Comparison of ENCODE assay signal across 29 cellular contexts in genomic region chr4:123198706-123199105, GRCh38.
"Had no signal": no experiment of that assay in that cellular context is flagged by ENCODE, and none has a peak within 500 bp of the region (broad histone marks: within the 10 kb centered on the region; RNA-seq: fewer than 3 reads in every experiment).

No MANE protein-coding gene starts in this region.

- H3K27ac ChIP-seq: body of pancreas, parathyroid adenoma, spleen, testis, transverse colon had no signal

- H3K4me1 Mint-ChIP-seq: activated CD4-positive, alpha-beta memory T cell treated with anti-CD3 and anti-CD28 coated beads, Interleukin-2, amount 10 ng/mL, durations not matched to agents 7 days and 5 days; activated CD4-positive, alpha-beta T cell treated with anti-CD3 and anti-CD28 coated beads, Interleukin-2, amount 10 ng/mL, durations not matched to agents 7 days and 5 days; activated naive CD4-positive, alpha-beta T cell treated with anti-CD3 and anti-CD28 coated beads, Interleukin-2, amount 10 ng/mL, durations not matched to agents 7 days and 5 days; activated naive CD8-positive, alpha-beta T cell treated with anti-CD3 and anti-CD28 coated beads, Interleukin-2, amount 10 ng/mL, durations not matched to agents 7 days and 5 days; immature natural killer cell; naive B cell; T-helper 17 cell had no signal

- ATAC-seq: body of pancreas; effector memory CD8-positive, alpha-beta T cell; right cardiac atrium; stimulated activated naive CD8-positive, alpha-beta T cell treated with anti-CD3 and anti-CD28 coated beads, Interleukin-15, Interleukin-2, amounts not matched to agents 100 U/mL and 50 U/mL, for 24 hours; T-helper 17 cell had no signal

- H3K4me3 ChIP-seq: body of pancreas, spleen, testis, transverse colon had no signal

- H3K36me3 ChIP-seq: spleen, transverse colon had no signal

- H3K4me3 Mint-ChIP-seq: activated CD4-positive, alpha-beta memory T cell treated with anti-CD3 and anti-CD28 coated beads, Interleukin-2, amount 10 ng/mL, durations not matched to agents 7 days and 5 days; activated CD4-positive, alpha-beta T cell treated with anti-CD3 and anti-CD28 coated beads, Interleukin-2, amount 10 ng/mL, durations not matched to agents 7 days and 5 days; activated naive CD4-positive, alpha-beta T cell treated with anti-CD3 and anti-CD28 coated beads, Interleukin-2, amount 10 ng/mL, durations not matched to agents 7 days and 5 days; activated naive CD8-positive, alpha-beta T cell treated with anti-CD3 and anti-CD28 coated beads, Interleukin-2, amount 10 ng/mL, durations not matched to agents 7 days and 5 days; activated T-cell treated with anti-CD3 and anti-CD28 coated beads, Interleukin-2, amount 50 U/mL, for 24 hours; effector memory CD8-positive, alpha-beta T cell; immature natural killer cell; mesothelial cell of epicardium; naive B cell; T-helper 17 cell had no signal

- DNase-seq: activated CD4-positive, alpha-beta memory T cell treated with anti-CD3 and anti-CD28 coated beads, Interleukin-2, amount 10 ng/mL, durations not matched to agents 7 days and 5 days; activated CD4-positive, alpha-beta T cell treated with anti-CD3 and anti-CD28 coated beads for 1 hour; activated CD4-positive, alpha-beta T cell treated with anti-CD3 and anti-CD28 coated beads, Interleukin-2, amount 10 ng/mL, durations not matched to agents 7 days and 5 days; activated CD8-positive, alpha-beta memory T cell treated with anti-CD3 and anti-CD28 coated beads, Interleukin-2, amount 50 U/mL, for 48 hours; activated gamma-delta T cell; activated naive CD4-positive, alpha-beta T cell treated with anti-CD3 and anti-CD28 coated beads, Interleukin-2, amount 10 ng/mL, durations not matched to agents 7 days and 5 days; activated naive CD8-positive, alpha-beta T cell treated with anti-CD3 and anti-CD28 coated beads, Interleukin-2, amount 10 ng/mL, durations not matched to agents 7 days and 5 days; activated T-cell treated with anti-CD3 and anti-CD28 coated beads, Interleukin-2, amount 50 U/mL, for 24 hours; amygdala; body of pancreas; cerebellar nuclear complex; cortex of kidney; effector memory CD8-positive, alpha-beta T cell; erythroblast; foreskin fibroblast; head of caudate nucleus; hypothalamus; immature natural killer cell; naive B cell; right cardiac atrium; spleen; stimulated activated CD4-positive, alpha-beta T cell treated with anti-CD3 and anti-CD28 coated beads, Interleukin-2, amount 100 ng/mL, for 48 hours; stimulated activated naive CD8-positive, alpha-beta T cell treated with anti-CD3 and anti-CD28 coated beads, Interleukin-15, Interleukin-2, amounts not matched to agents 100 U/mL and 50 U/mL, for 24 hours; T-helper 17 cell; T1000; testis; transverse colon had no signal

- H3K4me1 ChIP-seq: body of pancreas, parathyroid adenoma, spleen, transverse colon had no signal

- H3K9me3 ChIP-seq: body of pancreas, spleen, testis, transverse colon had no signal

- H3K27ac Mint-ChIP-seq: activated CD4-positive, alpha-beta memory T cell treated with anti-CD3 and anti-CD28 coated beads, Interleukin-2, amount 10 ng/mL, durations not matched to agents 7 days and 5 days; activated CD4-positive, alpha-beta T cell treated with anti-CD3 and anti-CD28 coated beads, Interleukin-2, amount 10 ng/mL, durations not matched to agents 7 days and 5 days; activated naive CD4-positive, alpha-beta T cell treated with anti-CD3 and anti-CD28 coated beads, Interleukin-2, amount 10 ng/mL, durations not matched to agents 7 days and 5 days; activated naive CD8-positive, alpha-beta T cell treated with anti-CD3 and anti-CD28 coated beads, Interleukin-2, amount 10 ng/mL, durations not matched to agents 7 days and 5 days; activated T-cell treated with anti-CD3 and anti-CD28 coated beads, Interleukin-2, amount 50 U/mL, for 24 hours; effector memory CD8-positive, alpha-beta T cell; immature natural killer cell; mesothelial cell of epicardium; T-helper 17 cell had no signal

- H3K27me3 Mint-ChIP-seq: activated CD4-positive, alpha-beta memory T cell treated with anti-CD3 and anti-CD28 coated beads, Interleukin-2, amount 10 ng/mL, durations not matched to agents 7 days and 5 days; activated CD4-positive, alpha-beta T cell treated with anti-CD3 and anti-CD28 coated beads, Interleukin-2, amount 10 ng/mL, durations not matched to agents 7 days and 5 days; activated naive CD4-positive, alpha-beta T cell treated with anti-CD3 and anti-CD28 coated beads, Interleukin-2, amount 10 ng/mL, durations not matched to agents 7 days and 5 days; activated naive CD8-positive, alpha-beta T cell treated with anti-CD3 and anti-CD28 coated beads, Interleukin-2, amount 10 ng/mL, durations not matched to agents 7 days and 5 days; activated T-cell treated with anti-CD3 and anti-CD28 coated beads, Interleukin-2, amount 50 U/mL, for 24 hours; effector memory CD8-positive, alpha-beta T cell; naive B cell; T-helper 17 cell had no signal

- H3K27me3 ChIP-seq: body of pancreas, spleen, testis, transverse colon had no signal

- H3K36me3 Mint-ChIP-seq: activated naive CD8-positive, alpha-beta T cell treated with anti-CD3 and anti-CD28 coated beads, Interleukin-2, amount 10 ng/mL, durations not matched to agents 7 days and 5 days; mesothelial cell of epicardium had no signal

- H3K9me3 Mint-ChIP-seq: activated CD4-positive, alpha-beta memory T cell treated with anti-CD3 and anti-CD28 coated beads, Interleukin-2, amount 10 ng/mL, durations not matched to agents 7 days and 5 days; activated CD4-positive, alpha-beta T cell treated with anti-CD3 and anti-CD28 coated beads, Interleukin-2, amount 10 ng/mL, durations not matched to agents 7 days and 5 days; activated naive CD4-positive, alpha-beta T cell treated with anti-CD3 and anti-CD28 coated beads, Interleukin-2, amount 10 ng/mL, durations not matched to agents 7 days and 5 days; activated naive CD8-positive, alpha-beta T cell treated with anti-CD3 and anti-CD28 coated beads, Interleukin-2, amount 10 ng/mL, durations not matched to agents 7 days and 5 days; activated T-cell treated with anti-CD3 and anti-CD28 coated beads, Interleukin-2, amount 50 U/mL, for 24 hours; effector memory CD8-positive, alpha-beta T cell; immature natural killer cell; naive B cell had no signal
